ENCODE assay signal across 12 cellular contexts in genomic region chr4:148425327-148426110, GRCh38. TPM values are rescaled to one million over a fixed set of nuclear protein-coding genes. Genes with fewer than 3 reads are reported as not detected.
A peak's percentile ranks its signal among the peaks of the same experiment; 100 is the strongest.
DNase-seq lines count a peak whose midpoint lies in the region; ATAC-seq and TF ChIP-seq lines count a peak whose summit lies in the region.
"Had no signal": no experiment of that assay in that cellular context is flagged by ENCODE, and none has a peak within 500 bp of the region (broad histone marks: within the 10 kb centered on the region; RNA-seq: fewer than 3 reads in every experiment).

No MANE protein-coding gene starts in this region.

- peak; percentile 28; the same call in 1 of the 2 replicates for TF ChIP-seq CTCF in OCI-LY7 (conservative IDR thresholded peaks at IDR 0.05; ENCODE audit: low read length)
- no peak for TF ChIP-seq CTCF in nephron progenitor cell (IDR thresholded peaks at IDR 0.05)

- DNase-seq in OCI-LY7 (ENCODE audit: low spot score) (no peak), nephron progenitor cell (no peak), HT-29 (ENCODE audit: low spot score) (no peak), inferior parietal cortex (ENCODE audit: extremely low spot score) (no peak), dermis blood vessel endothelial cell (no peak), SHP77 treated with DMSO at 0.1 percent for 48 hours (lab: John Stamatoyannopoulos, UW) (no peak)
- DNase-seq: heart left ventricle had no signal

- no peak overlapping the region for H3K4me2 ChIP-seq in OCI-LY7 (ENCODE audit: low read length)

- peaks cover 7% of the 10 kb centered on the region for H3K27me3 Mint-ChIP-seq in nephron progenitor cell (ENCODE audit: low read depth, poor library complexity)

- H3K4me3 Mint-ChIP-seq in nephron progenitor cell, result no peak overlapping the region
- H3K4me3 Mint-ChIP-seq: activated T-helper 1 cell treated with anti-CD3 and anti-CD28 coated beads, Interleukin-12 subunit alpha, Interleukin-12 subunit beta, Interleukin-2, Interleukin-4 antibody, amounts not matched to agents 30 ng/mL and 10 ng/mL and 1 ng/mL, durations not matched to agents 14 hours and 24 hours and 36 hours had no signal

- H3K36me3 Mint-ChIP-seq in nephron progenitor cell (ENCODE audit: low read depth), result no peaks in the 10 kb centered on the region

- CTCF ChIA-PET in OCI-LY7 (lab: Charles Lee; ENCODE audit: unreplicated experiment), result no interaction called here

- no peaks in the 10 kb centered on the region for H3K36me3 ChIP-seq in OCI-LY7 (ENCODE audit: insufficient read depth, low read length)
- H3K36me3 ChIP-seq: heart left ventricle had no signal

- no peaks in the 10 kb centered on the region for H3K9me3 Mint-ChIP-seq in nephron progenitor cell

- intact Hi-C loops in OCI-LY7 (cut with micrococcal nuclease; ENCODE audit: unreplicated experiment), result no loop called here

- peak overlapping the region; percentile 47 for H3K27ac Mint-ChIP-seq in nephron progenitor cell
- H3K27ac Mint-ChIP-seq: activated T-helper 1 cell treated with anti-CD3 and anti-CD28 coated beads, Interleukin-12 subunit alpha, Interleukin-12 subunit beta, Interleukin-2, Interleukin-4 antibody, amounts not matched to agents 30 ng/mL and 10 ng/mL and 1 ng/mL, durations not matched to agents 14 hours and 24 hours and 36 hours had no signal

- H3K4me1 Mint-ChIP-seq in nephron progenitor cell, result peaks cover 22% of the 10 kb centered on the region

- H3K27ac ChIP-seq in OCI-LY7 (ENCODE audit: low read depth, low read length, poor library complexity, severe bottlenecking), result no peak overlapping the region
- H3K27ac ChIP-seq: coronary artery, heart left ventricle, skin epidermis had no signal

- no peak overlapping the region for H2AFZ ChIP-seq in OCI-LY7 (ENCODE audit: low read length)

- H3K9me2 ChIP-seq in OCI-LY7 (ENCODE audit: insufficient read depth, low read length), result no peaks in the 10 kb centered on the region

- H3K4me1 ChIP-seq in OCI-LY7 (ENCODE audit: insufficient read depth, low read length, poor library complexity, severe bottlenecking), result peaks cover 20% of the 10 kb centered on the region

- no peaks in the 10 kb centered on the region for H4K20me1 ChIP-seq in OCI-LY7 (ENCODE audit: insufficient read depth, low read length)

- no peaks in the 10 kb centered on the region for H3K9me3 ChIP-seq in OCI-LY7 (ENCODE audit: low read length)
- H3K9me3 ChIP-seq: heart left ventricle had no signal

- ATAC-seq in GM18907 (IDR thresholded peaks at IDR 0.05; ENCODE audit: unreplicated experiment) (peak; percentile 97), HG02588 (IDR thresholded peaks at IDR 0.05; ENCODE audit: unreplicated experiment) (peak; percentile 78)
- ATAC-seq: heart left ventricle had no signal

- BruUV-seq in OCI-LY7 (replicated peaks; lab: Mats Ljungman, UMichigan), result no TSS peak

- POLR2A ChIA-PET in OCI-LY7 (lab: Charles Lee), result no interaction called here

- no peak overlapping the region for H3K4me3 ChIP-seq in OCI-LY7 (ENCODE audit: low read depth, low read length, poor library complexity, severe bottlenecking)
- H3K4me3 ChIP-seq: coronary artery, heart left ventricle, skin epidermis had no signal

- no peaks in the 10 kb centered on the region for H3K79me2 ChIP-seq in OCI-LY7 (ENCODE audit: insufficient read depth, low read depth, low read length)

RNA-seq across cellular contexts. Expression of gene NR3C2, which starts 16.7 kb away (rescaled TPM):
- total RNA-seq in OCI-LY7 (2014; rRNA removed; shearing (Covaris generic)), result 2.7 and 5.2 TPM in 2 replicates
- total RNA-seq in OCI-LY7 (2022) (2.0 and 2.4 TPM in 2 replicates), dermis blood vessel endothelial cell (9.9 and 12.2 TPM in 2 replicates)
- total RNA-seq in HT-29 (2014; rRNA removed; shearing (Covaris generic)), result 1.4 and 2.5 TPM in 2 replicates
